In the genomic region with DNA sequence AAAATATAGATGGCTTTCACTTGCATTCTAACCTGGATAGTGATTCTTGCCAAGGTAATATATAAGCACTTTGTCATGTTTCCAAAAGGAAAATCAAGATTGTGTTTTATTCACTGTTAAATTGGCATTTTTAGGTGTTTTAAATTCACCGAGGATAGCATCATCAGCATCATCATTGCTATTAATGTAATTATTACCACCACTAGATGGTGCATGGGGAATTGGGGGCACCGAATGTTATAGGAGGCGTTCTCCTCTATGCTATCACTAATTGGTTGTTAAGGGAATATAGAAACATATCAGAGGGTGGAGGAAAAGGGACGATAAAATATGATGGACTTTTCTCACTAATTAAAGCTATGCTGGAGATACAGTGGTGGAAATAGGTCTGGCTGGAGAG, we compare ENCODE assay signal across 8 cellular contexts.
DNase-seq lines count a peak whose midpoint lies in the region; ATAC-seq and TF ChIP-seq lines count a peak whose summit lies in the region.

No MANE protein-coding gene starts in this region.

- intact Hi-C loops in left ventricle myocardium superior (cut with micrococcal nuclease): no loop called here

- H3K4me3 ChIP-seq in AG10803 (ENCODE audit: low read length): no peak overlapping the region

- TF ChIP-seq CTCF in AG10803 (conservative IDR thresholded peaks at IDR 0.05; ENCODE audit: low read length): peak; percentile 21

- DNase-seq in AG10803 (ENCODE audit: low read depth): no peak
- DNase-seq in effector CD8-positive, alpha-beta T cell (lab: John Stamatoyannopoulos, UW): peak; percentile 3
- no peak for DNase-seq in activated effector memory CD4-positive, alpha-beta T cell treated with anti-CD3 and anti-CD28 coated beads, Interleukin-2, amount 50 U/mL, for 16 hours
- DNase-seq in cerebellar cortex (ENCODE audit: low spot score): no peak
- DNase-seq in left ventricle myocardium superior: no peak

- TF ChIP-seq POLR2A in GM18505 (IDR thresholded peaks at IDR 0.05; ENCODE audit: borderline replicate concordance, extremely low read depth, insufficient read depth, insufficient read length): no peak

- peak; percentile 80 for ATAC-seq in GM18505 (IDR thresholded peaks at IDR 0.05; ENCODE audit: unreplicated experiment)
- ATAC-seq in HG03442 (IDR thresholded peaks at IDR 0.05; ENCODE audit: unreplicated experiment): peak; percentile 72
- ATAC-seq in HG03097 (IDR thresholded peaks at IDR 0.05; ENCODE audit: low FRiP score, unreplicated experiment): no peak
- ATAC-seq in left ventricle myocardium superior: no peak

Comparison
In these comparisons a context has a peak if more than half of its experiments do, and no peak if none do; other contexts are left out.
1. ATAC-seq: peak in GM18505 (single experiment) and HG03442 (single experiment); none in HG03097 (single experiment) and left ventricle myocardium superior (single experiment).